ENCODE assay signal across 1 cellular context in genomic region chr12:1939316-1939715, GRCh38.
TF ChIP-seq lines count a peak whose summit lies in the region.

No MANE protein-coding gene starts in this region.

TF ChIP-seq in WTC11, 78 proteins besides CTCF, POLR2A, EP300 and RAD21 (continued from another document):
- TF ChIP-seq ZNF512 (CRISPR knock-in tag; IDR thresholded peaks at IDR 0.05; ENCODE audit: borderline replicate concordance) (no peak), TCF7 (CRISPR knock-in tag; IDR thresholded peaks at IDR 0.05; ENCODE audit: low read depth) (no peak), RORB (CRISPR knock-in tag; IDR thresholded peaks at IDR 0.05) (no peak), CREB1 (CRISPR knock-in tag; IDR thresholded peaks at IDR 0.05) (no peak), ZNF423 (CRISPR knock-in tag; IDR thresholded peaks at IDR 0.05) (no peak)
